8 cellular contexts compared by ENCODE assay signal in genomic region chr1:204418174-204419063, GRCh38. TPM values are rescaled to one million over a fixed set of nuclear protein-coding genes. Genes with fewer than 3 reads are reported as not detected.
DNase-seq lines count a peak whose midpoint lies in the region; ATAC-seq and TF ChIP-seq lines count a peak whose summit lies in the region.

No MANE protein-coding gene starts in this region.

- in situ Hi-C loops in brain microvascular endothelial cell (cut with HindIII; ENCODE audit: low pct_ligation_motif_present, low sequenced_read_pairs) = no loop called here

- intact Hi-C loops in naive thymus-derived CD4-positive, alpha-beta T cell (cut with micrococcal nuclease) = loop anchor here (10.0 kb wide), 2 partner anchors 706 to 866 kb away; partner anchors contain the start of gene RBBP5 (in 1 of the 2)

- no peaks in the 10 kb centered on the region for H3K36me3 ChIP-seq in brain microvascular endothelial cell (replicated peaks)
- peaks cover 0 to 5% (median 0%) of the 10 kb centered on the region in 3 experiments for H3K36me3 ChIP-seq in naive thymus-derived CD4-positive, alpha-beta T cell (ENCODE audit: control insufficient read depth in 2 of 3, insufficient read depth in 3 of 3, low read length in 3 of 3)

- peak; percentile 60 for ATAC-seq in HG03066 (IDR thresholded peaks at IDR 0.05; ENCODE audit: low read depth, unreplicated experiment)
- ATAC-seq in naive thymus-derived CD4-positive, alpha-beta T cell = peak; percentile 18
- no peak for ATAC-seq in GM18858 (IDR thresholded peaks at IDR 0.05; ENCODE audit: unreplicated experiment)
- ATAC-seq in HG03442 (IDR thresholded peaks at IDR 0.05; ENCODE audit: unreplicated experiment) = no peak

- H3K4me1 ChIP-seq in naive thymus-derived CD4-positive, alpha-beta T cell (ENCODE audit: control insufficient read depth in 2 of 2, insufficient read depth in 2 of 2, low read length in 2 of 2) = no peaks in the 10 kb centered on the region

- peaks cover 0 to 15% (median 3%) of the 10 kb centered on the region in 5 donors for H3K36me3 Mint-ChIP-seq in naive thymus-derived CD4-positive, alpha-beta T cell

- CTCF ChIA-PET in naive thymus-derived CD4-positive, alpha-beta T cell (lab: Charles Lee) = interaction anchor here (1.0 kb wide), 1 partner anchor 13 kb away, joined by 5 read pairs; no protein-coding TSS in a partner anchor

- H3K27me3 ChIP-seq in brain microvascular endothelial cell (replicated peaks) = no peaks in the 10 kb centered on the region
- no peaks in the 10 kb centered on the region for H3K27me3 ChIP-seq in naive thymus-derived CD4-positive, alpha-beta T cell (ENCODE audit: control insufficient read depth in 2 of 2, insufficient read depth in 2 of 2, low read length in 2 of 2)

- H3K9me3 Mint-ChIP-seq in naive thymus-derived CD4-positive, alpha-beta T cell = no peaks in the 10 kb centered on the region

- no peaks in the 10 kb centered on the region for H3K27me3 Mint-ChIP-seq in naive thymus-derived CD4-positive, alpha-beta T cell

- H3K4me3 ChIP-seq in brain microvascular endothelial cell (ENCODE audit: low read depth, low read length) = no peak overlapping the region
- no peak overlapping the region for H3K4me3 ChIP-seq in naive thymus-derived CD4-positive, alpha-beta T cell (ENCODE audit: low read length)

- H3K4me1 Mint-ChIP-seq in naive thymus-derived CD4-positive, alpha-beta T cell = peaks cover 0 to 24% (median 5%) of the 10 kb centered on the region in 7 donors

- DNase-seq in CD1c-positive myeloid dendritic cell (ENCODE audit: extremely low spot score) (peak; percentile 47), brain microvascular endothelial cell (peak; percentile 16)
- DNase-seq in naive thymus-derived CD4-positive, alpha-beta T cell = no peak
- no peak for DNase-seq in activated effector memory CD4-positive, alpha-beta T cell treated with Interleukin-2 at 50 U/mL for 16 hours
- DNase-seq in activated naive CD4-positive, alpha-beta T cell treated with anti-CD3 and anti-CD28 coated beads, Interleukin-2, amount 50 U/mL, for 16 hours = no peak

- peak overlapping the region; percentile 99 for H3K27ac ChIP-seq in brain microvascular endothelial cell
- H3K27ac ChIP-seq in naive thymus-derived CD4-positive, alpha-beta T cell (ENCODE audit: low read depth, low read length) = no peak overlapping the region

- no peaks in the 10 kb centered on the region for H3K9me3 ChIP-seq in naive thymus-derived CD4-positive, alpha-beta T cell (ENCODE audit: control insufficient read depth in 2 of 3, low read length in 3 of 3)

- H3K27ac Mint-ChIP-seq in naive thymus-derived CD4-positive, alpha-beta T cell = peak overlapping the region in 2 of 9 donors; percentile 13 to 67

- H3K4me3 Mint-ChIP-seq in naive thymus-derived CD4-positive, alpha-beta T cell = no peak overlapping the region

- POLR2A ChIA-PET in naive thymus-derived CD4-positive, alpha-beta T cell (lab: Charles Lee) = interaction anchor here (0.7 to 1.0 kb wide), 2 partner anchors 12 to 627 kb away, joined by 3 read pairs; no protein-coding TSS in a partner anchor

- TF ChIP-seq CTCF in brain microvascular endothelial cell (IDR thresholded peaks at IDR 0.05; ENCODE audit: low read depth, low read length, missing control alignments) = no peak

RNA-seq across cellular contexts. Expression of gene PPP1R15B, which starts 6.8 kb away (rescaled TPM):
- 100 to 1,000 TPM in 2 of 5 experiments, 10 to 100 TPM in 3; 69.5 to 175 (median 73.0) TPM for total RNA-seq in naive thymus-derived CD4-positive, alpha-beta T cell
- 10 to 100 TPM; 14.1 to 19.3 TPM for polyA plus RNA-seq in naive thymus-derived CD4-positive, alpha-beta T cell

RNA-seq across cellular contexts. Expression of gene PLEKHA6, which starts 58.7 kb away (rescaled TPM):
- total RNA-seq in naive thymus-derived CD4-positive, alpha-beta T cell = 1 to 10 TPM in 1 of 5 experiments, under 1 TPM in 4; 0.05 to 1.9 (median 0.57) TPM
- under 1 TPM in 1 of 2 donors, not detected in 1; 0.24 TPM for polyA plus RNA-seq in naive thymus-derived CD4-positive, alpha-beta T cell

Comparison
In these comparisons a context has a peak if more than half of its experiments do, and no peak if none do; other contexts are left out.
1. DNase-seq: peak in CD1c-positive myeloid dendritic cell (single experiment) and brain microvascular endothelial cell (single experiment); none in naive thymus-derived CD4-positive, alpha-beta T cell (0 of 9), activated effector memory CD4-positive, alpha-beta T cell treated with Interleukin-2 at 50 U/mL for 16 hours (single experiment) and activated naive CD4-positive, alpha-beta T cell treated with anti-CD3 and anti-CD28 coated beads, Interleukin-2, amount 50 U/mL, for 16 hours (single experiment).
2. ATAC-seq: peak in HG03066 (single experiment) and naive thymus-derived CD4-positive, alpha-beta T cell (single experiment); none in GM18858 (single experiment) and HG03442 (single experiment).